ENCODE assay signal across 1 cellular context in genomic region chr11:117201906-117202305, GRCh38.
TF ChIP-seq lines count a peak whose summit lies in the region.

No MANE protein-coding gene starts in this region.

TF ChIP-seq in IMR-90, 13 proteins besides CTCF, POLR2A, EP300 and RAD21 (continued from another document):
- no peak for TF ChIP-seq USF2 (IDR thresholded peaks at IDR 0.05; ENCODE audit: low read depth, low read length)
- TF ChIP-seq RFX5 (IDR thresholded peaks at IDR 0.05; ENCODE audit: low read depth, low read length) = no peak
- no peak for TF ChIP-seq CEBPB (IDR thresholded peaks at IDR 0.05; ENCODE audit: low read depth, low read length)
- TF ChIP-seq NFE2L2 (IDR thresholded peaks at IDR 0.05; ENCODE audit: low read depth, low read length) = no peak
- no peak for TF ChIP-seq CHD1 (IDR thresholded peaks at IDR 0.05; ENCODE audit: low read depth, low read length)
- no peak for TF ChIP-seq FOS (IDR thresholded peaks at IDR 0.05; ENCODE audit: low read depth, low read length)
- TF ChIP-seq BHLHE40 (IDR thresholded peaks at IDR 0.05; ENCODE audit: low read depth, low read length) = no peak
- no peak for TF ChIP-seq MAFK (IDR thresholded peaks at IDR 0.05; ENCODE audit: low read depth, low read length)
- no peak for TF ChIP-seq MXI1 (IDR thresholded peaks at IDR 0.05; ENCODE audit: borderline replicate concordance, low read depth, low read length)
- TF ChIP-seq SMC3 (IDR thresholded peaks at IDR 0.05; ENCODE audit: low read depth, low read length) = no peak
- no peak for TF ChIP-seq MAZ (IDR thresholded peaks at IDR 0.05; ENCODE audit: borderline replicate concordance, low read depth, low read length)
- no peak for TF ChIP-seq ELK1 (IDR thresholded peaks at IDR 0.05; ENCODE audit: borderline replicate concordance, low read depth, low read length)
TF ChIP-seq in IMR-90: peak in this region for 0.
